Comparison of ENCODE assay signal across 33 cellular contexts in genomic region chr11:20103281-20103680, GRCh38. TPM values are rescaled to one million over a fixed set of nuclear protein-coding genes. Genes with fewer than 3 reads are reported as not detected.
"Had no signal": no experiment of that assay in that cellular context is flagged by ENCODE, and none has a peak within 500 bp of the region (broad histone marks: within the 10 kb centered on the region; RNA-seq: fewer than 3 reads in every experiment).

No MANE protein-coding gene starts in this region.

- H3K4me3 ChIP-seq: esophagus squamous epithelium, gastrocnemius medialis, heart right ventricle, left ventricle myocardium inferior, lower lobe of right lung, mucosa of descending colon had no signal

- ATAC-seq: effector memory CD8-positive, alpha-beta T cell; esophagus mucosa; gastrocnemius medialis; left colon; lower lobe of right lung; mucosa of descending colon had no signal

- H3K36me3 Mint-ChIP-seq: immature natural killer cell, naive B cell had no signal

- H3K27ac ChIP-seq: epithelial cell of prostate, esophagus squamous epithelium, gastrocnemius medialis, lower lobe of right lung had no signal

- DNase-seq: cortex of kidney; effector CD8-positive, alpha-beta T cell; effector memory CD8-positive, alpha-beta T cell; endodermal cell; esophagus squamous epithelium; foreskin fibroblast; foreskin melanocyte; gastrocnemius medialis; glutamatergic neuron; head of caudate nucleus; heart right ventricle; hippocampal formation; immature natural killer cell; islet precursor cell; kidney; kidney glomerular epithelial cell; left colon; left ventricle myocardium inferior; lower lobe of right lung; mesenchymal stem cell; mucosa of descending colon; naive B cell had no signal

- H3K4me1 Mint-ChIP-seq: endodermal cell, mesothelial cell of epicardium had no signal

- H3K4me3 Mint-ChIP-seq: dendritic cell treated with granulocyte-macrophage colony-stimulating factor and Interleukin-4, amounts not matched to agents 40 ng/mL and 50 ng/mL, for 4 days; effector memory CD8-positive, alpha-beta T cell; endodermal cell; immature natural killer cell; mesothelial cell of epicardium had no signal

- H3K9me3 ChIP-seq: esophagus squamous epithelium, gastrocnemius medialis, heart right ventricle, left ventricle myocardium inferior, lower lobe of right lung, mucosa of descending colon had no signal

- H3K4me1 ChIP-seq: esophagus squamous epithelium, gastrocnemius medialis, lower lobe of right lung had no signal

- H3K9me3 Mint-ChIP-seq: dendritic cell treated with granulocyte-macrophage colony-stimulating factor and Interleukin-4, amounts not matched to agents 40 ng/mL and 50 ng/mL, for 4 days; effector memory CD8-positive, alpha-beta T cell; endodermal cell; mesothelial cell of epicardium; naive B cell had no signal

- H3K27me3 ChIP-seq: esophagus squamous epithelium, gastrocnemius medialis, heart right ventricle had no signal

- H3K27ac Mint-ChIP-seq: dendritic cell treated with granulocyte-macrophage colony-stimulating factor and Interleukin-4, amounts not matched to agents 40 ng/mL and 50 ng/mL, for 4 days; effector memory CD8-positive, alpha-beta T cell; endodermal cell; immature natural killer cell; mesothelial cell of epicardium; naive B cell had no signal

- H3K27me3 Mint-ChIP-seq: dendritic cell treated with granulocyte-macrophage colony-stimulating factor and Interleukin-4, amounts not matched to agents 40 ng/mL and 50 ng/mL, for 4 days had no signal

RNA-seq across cellular contexts. Expression of gene DBX1, which starts 57.0 kb away (rescaled TPM):
- total RNA-seq: dermis microvascular lymphatic vessel endothelial cell, endodermal cell, esophagus mucosa, esophagus squamous epithelium, gastrocnemius medialis, glomerular endothelial cell, heart right ventricle, kidney, left colon, left lobe of liver, left ventricle myocardium inferior, liver, lower lobe of right lung, lung microvascular endothelial cell, mesenteric fat pad, mesothelial cell of epicardium, mucosa of descending colon, myocyte had no signal
